In genomic region chr3:112582242-112582874, GRCh38 we compare ENCODE assay signal across 8 cellular contexts. TPM values are rescaled to one million over a fixed set of nuclear protein-coding genes. Genes with fewer than 3 reads are reported as not detected.
A peak's percentile ranks its signal among the peaks of the same experiment; 100 is the strongest.
DNase-seq lines count a peak whose midpoint lies in the region; ATAC-seq lines count a peak whose summit lies in the region.

No MANE protein-coding gene starts in this region.

- H3K36me3 Mint-ChIP-seq in activated CD8-positive, alpha-beta T cell treated with anti-CD3 and anti-CD28 coated beads, Interleukin-2, amount 10 ng/mL, durations not matched to agents 7 days and 5 days (ENCODE audit: low read depth) = peaks cover 23% of the 10 kb centered on the region

- DNase-seq in COLO668 (lab: John Stamatoyannopoulos, UW; ENCODE audit: unreplicated experiment) (peak; percentile 3), NCI-H345 treated with DMSO at 0.1 percent for 48 hours (lab: John Stamatoyannopoulos, UW; ENCODE audit: unreplicated experiment) (peak; percentile 10), inferior parietal cortex (ENCODE audit: extremely low spot score) (peak; percentile 53), T-helper 9 cell (no peak)
- peak; percentile 63 for DNase-seq in activated CD8-positive, alpha-beta T cell treated with anti-CD3 and anti-CD28 coated beads, Interleukin-2, amount 10 ng/mL, durations not matched to agents 7 days and 5 days

- H3K4me3 Mint-ChIP-seq in activated CD8-positive, alpha-beta T cell treated with anti-CD3 and anti-CD28 coated beads, Interleukin-2, amount 10 ng/mL, durations not matched to agents 7 days and 5 days = no peak overlapping the region

- H3K27me3 ChIP-seq in subcutaneous abdominal adipose tissue (ENCODE audit: control insufficient read depth in 5 of 5, insufficient read depth in 4 of 5, low read length in 5 of 5) = no peaks in the 10 kb centered on the region

- POLR2A ChIA-PET in activated CD8-positive, alpha-beta T cell treated with anti-CD3 and anti-CD28 coated beads, Interleukin-2, amount 10 ng/mL, durations not matched to agents 7 days and 5 days (lab: Charles Lee) = no interaction called here

- no peak overlapping the region for H3K27ac Mint-ChIP-seq in activated CD8-positive, alpha-beta T cell treated with anti-CD3 and anti-CD28 coated beads, Interleukin-2, amount 10 ng/mL, durations not matched to agents 7 days and 5 days

- H3K4me3 ChIP-seq in subcutaneous abdominal adipose tissue (ENCODE audit: low read depth in 1 of 5, low read length in 5 of 5) = no peak overlapping the region

- H3K4me1 ChIP-seq in subcutaneous abdominal adipose tissue (ENCODE audit: control insufficient read depth in 5 of 5, insufficient read depth in 5 of 5, low read length in 5 of 5) = peaks cover 0 to 17% (median 8%) of the 10 kb centered on the region in 5 donors

- no peaks in the 10 kb centered on the region for H3K9me3 Mint-ChIP-seq in activated CD8-positive, alpha-beta T cell treated with anti-CD3 and anti-CD28 coated beads, Interleukin-2, amount 10 ng/mL, durations not matched to agents 7 days and 5 days (ENCODE audit: insufficient read depth)

- peaks cover 34 to 56% (median 49%) of the 10 kb centered on the region in 5 donors for H3K36me3 ChIP-seq in subcutaneous abdominal adipose tissue (ENCODE audit: control insufficient read depth in 5 of 5, insufficient read depth in 5 of 5, low read length in 5 of 5)

- no peaks in the 10 kb centered on the region for H3K9me3 ChIP-seq in subcutaneous abdominal adipose tissue (ENCODE audit: control insufficient read depth in 5 of 5, low read length in 5 of 5)

- no peaks in the 10 kb centered on the region for H3K27me3 Mint-ChIP-seq in activated CD8-positive, alpha-beta T cell treated with anti-CD3 and anti-CD28 coated beads, Interleukin-2, amount 10 ng/mL, durations not matched to agents 7 days and 5 days (ENCODE audit: low read depth)

- peak overlapping the region; percentile 21 for H3K27ac ChIP-seq in subcutaneous abdominal adipose tissue (ENCODE audit: low read depth, low read length)

- peaks cover under 1% of the 10 kb centered on the region for H3K4me1 Mint-ChIP-seq in activated CD8-positive, alpha-beta T cell treated with anti-CD3 and anti-CD28 coated beads, Interleukin-2, amount 10 ng/mL, durations not matched to agents 7 days and 5 days (ENCODE audit: low read depth)

- H3K9ac ChIP-seq in subcutaneous abdominal adipose tissue (ENCODE audit: low read length in 5 of 5) = no peak overlapping the region

- ATAC-seq in GM18909 (IDR thresholded peaks at IDR 0.05; ENCODE audit: poor library complexity, unreplicated experiment) = peak; percentile 53
- ATAC-seq in activated CD8-positive, alpha-beta T cell treated with anti-CD3 and anti-CD28 coated beads, Interleukin-2, amount 10 ng/mL, durations not matched to agents 7 days and 5 days = no peak
- no peak for ATAC-seq in GM18502 (IDR thresholded peaks at IDR 0.05; ENCODE audit: poor library complexity, unreplicated experiment)

- CTCF ChIA-PET in activated CD8-positive, alpha-beta T cell treated with anti-CD3 and anti-CD28 coated beads, Interleukin-2, amount 10 ng/mL, durations not matched to agents 7 days and 5 days (lab: Charles Lee) = interaction anchor here (0.7 to 4.5 kb wide), 43 partner anchors 9 to 706 kb away, joined by 3 to 61 read pairs (median 4); partner anchors contain the start of genes ATG3, CD200R1, CD200R1L and GTPBP8

RNA-seq across cellular contexts. Expression of gene SLC35A5, which starts 20.5 kb away (rescaled TPM):
- 10 to 100 TPM; 20.5 to 21.0 TPM for total RNA-seq in activated CD8-positive, alpha-beta T cell treated with anti-CD3 and anti-CD28 coated beads, Interleukin-2, amount 10 ng/mL, durations not matched to agents 7 days and 5 days

RNA-seq across cellular contexts. Expression of gene ATG3, which starts 20.6 kb away (rescaled TPM):
- 10 to 100 TPM; 74.6 to 76.2 TPM for total RNA-seq in activated CD8-positive, alpha-beta T cell treated with anti-CD3 and anti-CD28 coated beads, Interleukin-2, amount 10 ng/mL, durations not matched to agents 7 days and 5 days

RNA-seq across cellular contexts. Expression of gene CCDC80, which starts 58.6 kb away (rescaled TPM):
- total RNA-seq in activated CD8-positive, alpha-beta T cell treated with anti-CD3 and anti-CD28 coated beads, Interleukin-2, amount 10 ng/mL, durations not matched to agents 7 days and 5 days = not detected
